1 cellular context compared by ENCODE assay signal in the genomic region with DNA sequence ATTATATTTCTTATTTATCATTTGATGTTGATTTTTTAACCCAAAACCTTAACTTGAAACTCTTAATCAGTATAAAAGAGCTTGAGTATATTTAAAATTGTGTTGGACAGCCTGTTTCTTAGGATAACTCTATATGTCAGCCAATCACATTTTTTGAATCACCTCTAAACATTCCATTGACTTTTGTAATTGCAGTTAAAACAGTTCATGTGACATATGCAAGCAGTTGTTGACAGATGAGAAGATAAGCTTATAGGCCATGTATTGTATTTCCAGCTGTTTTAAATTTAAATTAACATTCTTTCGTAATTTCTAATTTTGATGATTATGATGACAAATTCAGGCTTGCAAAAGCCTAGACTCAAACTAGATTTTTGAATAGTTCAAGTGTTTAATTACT.
TF ChIP-seq lines count a peak whose summit lies in the region.

No MANE protein-coding gene starts in this region.

TF ChIP-seq in IMR-90, 13 proteins besides CTCF, POLR2A, EP300 and RAD21 (continued from another document):
- TF ChIP-seq, protein P1, sequence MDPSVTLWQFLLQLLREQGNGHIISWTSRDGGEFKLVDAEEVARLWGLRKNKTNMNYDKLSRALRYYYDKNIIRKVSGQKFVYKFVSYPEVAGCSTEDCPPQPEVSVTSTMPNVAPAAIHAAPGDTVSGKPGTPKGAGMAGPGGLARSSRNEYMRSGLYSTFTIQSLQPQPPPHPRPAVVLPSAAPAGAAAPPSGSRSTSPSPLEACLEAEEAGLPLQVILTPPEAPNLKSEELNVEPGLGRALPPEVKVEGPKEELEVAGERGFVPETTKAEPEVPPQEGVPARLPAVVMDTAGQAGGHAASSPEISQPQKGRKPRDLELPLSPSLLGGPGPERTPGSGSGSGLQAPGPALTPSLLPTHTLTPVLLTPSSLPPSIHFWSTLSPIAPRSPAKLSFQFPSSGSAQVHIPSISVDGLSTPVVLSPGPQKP (IDR thresholded peaks at IDR 0.05; ENCODE audit: borderline replicate concordance, low read depth, low read length) = no peak
- TF ChIP-seq RFX5 (IDR thresholded peaks at IDR 0.05; ENCODE audit: low read depth, low read length) = no peak
- TF ChIP-seq BHLHE40 (IDR thresholded peaks at IDR 0.05; ENCODE audit: low read depth, low read length) = no peak
- no peak for TF ChIP-seq MAFK (IDR thresholded peaks at IDR 0.05; ENCODE audit: low read depth, low read length)
- no peak for TF ChIP-seq CHD1 (IDR thresholded peaks at IDR 0.05; ENCODE audit: low read depth, low read length)
- no peak for TF ChIP-seq MAZ (IDR thresholded peaks at IDR 0.05; ENCODE audit: borderline replicate concordance, low read depth, low read length)
- TF ChIP-seq FOS (IDR thresholded peaks at IDR 0.05; ENCODE audit: low read depth, low read length) = no peak
- TF ChIP-seq, protein P2, sequence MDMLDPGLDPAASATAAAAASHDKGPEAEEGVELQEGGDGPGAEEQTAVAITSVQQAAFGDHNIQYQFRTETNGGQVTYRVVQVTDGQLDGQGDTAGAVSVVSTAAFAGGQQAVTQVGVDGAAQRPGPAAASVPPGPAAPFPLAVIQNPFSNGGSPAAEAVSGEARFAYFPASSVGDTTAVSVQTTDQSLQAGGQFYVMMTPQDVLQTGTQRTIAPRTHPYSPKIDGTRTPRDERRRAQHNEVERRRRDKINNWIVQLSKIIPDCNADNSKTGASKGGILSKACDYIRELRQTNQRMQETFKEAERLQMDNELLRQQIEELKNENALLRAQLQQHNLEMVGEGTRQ (IDR thresholded peaks at IDR 0.05; ENCODE audit: low read depth, low read length) = no peak
- no peak for TF ChIP-seq NFE2L2 (IDR thresholded peaks at IDR 0.05; ENCODE audit: low read depth, low read length)
- no peak for TF ChIP-seq MXI1 (IDR thresholded peaks at IDR 0.05; ENCODE audit: borderline replicate concordance, low read depth, low read length)
